8 cellular contexts compared by ENCODE assay signal in genomic region chr4:185128272-185129119, GRCh38. TPM values are rescaled to one million over a fixed set of nuclear protein-coding genes. Genes with fewer than 3 reads are reported as not detected.
DNase-seq lines count a peak whose midpoint lies in the region; ATAC-seq, FAIRE-seq and TF ChIP-seq lines count a peak whose summit lies in the region.

No MANE protein-coding gene starts in this region.

- H3K4me2 ChIP-seq in H1 (ENCODE audit: insufficient read depth in 1 of 2, low read depth in 2 of 2, low read length in 2 of 2) = peak overlapping the region; percentile 89 to 90

- H3K4me3 ChIP-seq in H1 (ENCODE audit: extremely low read depth in 1 of 4, insufficient read depth in 2 of 4, low read depth in 3 of 4, low read length in 4 of 4) (peak overlapping the region; percentile 47 to 70 (median 60)), mucosa of rectum (ENCODE audit: low read length in 2 of 2) (peak overlapping the region; percentile 56 to 58), upper lobe of left lung (peak overlapping the region; percentile 53 to 65 (median 55))

- H3K4ac ChIP-seq in H1 (replicated peaks; ENCODE audit: insufficient read length, low read depth, low read length) = peak overlapping the region; percentile 78

- H3K9me3 Mint-ChIP-seq in HFFc6 = no peaks in the 10 kb centered on the region
- no peaks in the 10 kb centered on the region for H3K9me3 Mint-ChIP-seq in activated CD4-positive, alpha-beta T cell treated with anti-CD3 and anti-CD28 coated beads, Interleukin-2, amount 10 ng/mL, durations not matched to agents 7 days and 5 days

- H3K4me3 Mint-ChIP-seq in HFFc6 = peak overlapping the region; percentile 74
- peak overlapping the region; percentile 41 for H3K4me3 Mint-ChIP-seq in activated CD4-positive, alpha-beta T cell treated with anti-CD3 and anti-CD28 coated beads, Interleukin-2, amount 10 ng/mL, durations not matched to agents 7 days and 5 days

- POLR2A ChIA-PET in activated CD4-positive, alpha-beta T cell treated with anti-CD3 and anti-CD28 coated beads, Interleukin-2, amount 10 ng/mL, durations not matched to agents 7 days and 5 days (lab: Charles Lee) = no interaction called here
- POLR2A ChIA-PET in H1 (lab: Charles Lee; ENCODE audit: partially characterized antibody) = interaction anchor here (0.6 to 3.1 kb wide), 8 partner anchors 11 to 463 kb away, joined by 3 to 17 read pairs (median 4); partner anchors contain the start of gene SLC25A4

- 3% methylated on average over 50 of the region's 74 CpGs; no CpG with 5 or more reads in 1 of the 2 experiments for WGBS in H1 (ENCODE audit: extremely low coverage in 1 of 2, insufficient coverage in 1 of 2, insufficient read length in 1 of 2, insufficient replicate concordance in 2 of 2, low coverage in 1 of 2, low lambda C conversion rate in 2 of 2, missing lambda C conversion rate in 1 of 2), 2 experiments
- WGBS in upper lobe of left lung, 2 donors = 1 to 3% methylated on average over 25 to 71 of the region's 74 CpGs

- no peak; a peak in 1 of 3 replicates for TF ChIP-seq POLR2A in H1 (IDR thresholded peaks at IDR 0.05; ENCODE audit: control extremely low read depth in 1 of 2, low read depth in 2 of 2, low read length in 2 of 2)
- peak in 1 of 4 donors; percentile 11 for TF ChIP-seq POLR2A in upper lobe of left lung (IDR thresholded peaks at IDR 0.05)

- H4K5ac ChIP-seq in H1 (ENCODE audit: insufficient read length, low read depth, low read length) = peak overlapping the region; percentile 18

- CTCF ChIA-PET in activated CD4-positive, alpha-beta T cell treated with anti-CD3 and anti-CD28 coated beads, Interleukin-2, amount 10 ng/mL, durations not matched to agents 7 days and 5 days (lab: Charles Lee) = interaction anchor here (0.9 to 1.5 kb wide), 3 partner anchors 10 to 46 kb away, joined by 3 to 5 read pairs (median 3); partner anchors contain the start of gene SLC25A4
- CTCF ChIA-PET in H1 (lab: Charles Lee; ENCODE audit: partially characterized antibody) = interaction anchor here (0.9 to 2.1 kb wide), 12 partner anchors 10 to 344 kb away, joined by 3 to 11 read pairs (median 4); partner anchors contain the start of genes HELT and SLC25A4

- H3K27me3 ChIP-seq in H1 (replicated peaks in 1 of 4; ENCODE audit: control insufficient read depth in 3 of 4, extremely low read depth in 1 of 4, insufficient read depth in 3 of 4, low read length in 3 of 4) (peaks cover 1 to 22% (median 17%) of the 10 kb centered on the region in 4 experiments), mucosa of rectum (ENCODE audit: control insufficient read depth in 2 of 2, insufficient read depth in 2 of 2, low read length in 2 of 2) (peaks cover 7 to 25% of the 10 kb centered on the region in 2 donors), upper lobe of left lung (peaks cover 0 to 9% (median 4%) of the 10 kb centered on the region in 4 donors)

- TF ChIP-seq RAD21 in H1 (IDR thresholded peaks at IDR 0.05 in 1 of 2, conservative IDR thresholded peaks at IDR 0.05 in 1 of 2; ENCODE audit: low read depth in 2 of 2, low read length in 2 of 2) = no peak

- H2BK12ac ChIP-seq in H1 (ENCODE audit: low read depth, low read length) = peak overlapping the region; percentile 19; the same call in 1 of the 2 replicates

- H3K36me3 Mint-ChIP-seq in HFFc6 (ENCODE audit: low read depth) = no peaks in the 10 kb centered on the region
- H3K36me3 Mint-ChIP-seq in activated CD4-positive, alpha-beta T cell treated with anti-CD3 and anti-CD28 coated beads, Interleukin-2, amount 10 ng/mL, durations not matched to agents 7 days and 5 days (ENCODE audit: low read depth) = no peaks in the 10 kb centered on the region

- peaks cover 11% of the 10 kb centered on the region; the same call in 1 of the 2 replicates for H3K23me2 ChIP-seq in H1 (ENCODE audit: low read depth, low read length)

- 0 out of 2 replicates have a peak overlapping the region, but pooled peaks have one; percentile 55 for H2BK20ac ChIP-seq in H1 (ENCODE audit: low read length)

- TF ChIP-seq CTCF in HFFc6 (IDR thresholded peaks at IDR 0.05) = peak; percentile 31
- peak in 1 of 3 experiments; percentile 26; a peak in 1 of 4 replicates for TF ChIP-seq CTCF in H1 (IDR thresholded peaks at IDR 0.05; ENCODE audit: control extremely low read depth in 1 of 3, insufficient read depth in 1 of 3, low read depth in 1 of 3, low read length in 3 of 3)
- peak in 5 of 6 experiments; percentile 30 to 61 (median 33) for TF ChIP-seq CTCF in upper lobe of left lung (IDR thresholded peaks at IDR 0.05)

- no peaks in the 10 kb centered on the region for H3K79me2 ChIP-seq in H1 (ENCODE audit: control insufficient read depth in 1 of 2, insufficient read depth in 2 of 2, low read length in 2 of 2)

- no peak overlapping the region for H2BK120ac ChIP-seq in H1 (replicated peaks; ENCODE audit: low read depth, low read length)

- H3K27me3 Mint-ChIP-seq in HFFc6 (ENCODE audit: insufficient read depth) = peaks cover 21% of the 10 kb centered on the region
- peaks cover 64% of the 10 kb centered on the region for H3K27me3 Mint-ChIP-seq in activated CD4-positive, alpha-beta T cell treated with anti-CD3 and anti-CD28 coated beads, Interleukin-2, amount 10 ng/mL, durations not matched to agents 7 days and 5 days

- no peaks in the 10 kb centered on the region for H3K79me1 ChIP-seq in H1 (ENCODE audit: low read depth, low read length)

- H3K9me3 ChIP-seq in H1 (ENCODE audit: insufficient read depth in 2 of 2, low read depth in 1 of 2, low read length in 1 of 2) = no peaks in the 10 kb centered on the region; a peak in 1 of 4 replicates
- no peaks in the 10 kb centered on the region for H3K9me3 ChIP-seq in mucosa of rectum (ENCODE audit: control insufficient read depth in 2 of 2, low read length in 2 of 2)
- no peaks in the 10 kb centered on the region for H3K9me3 ChIP-seq in upper lobe of left lung

- no peak overlapping the region for H2BK5ac ChIP-seq in H1 (ENCODE audit: low read depth, low read length)

- H3K4me1 ChIP-seq in H1 (replicated peaks in 1 of 4; ENCODE audit: control insufficient read depth in 3 of 4, insufficient read depth in 4 of 4, low read length in 3 of 4) (peaks cover 4 to 8% (median 6%) of the 10 kb centered on the region in 4 experiments; a peak in 6 of 7 replicates), mucosa of rectum (ENCODE audit: control insufficient read depth in 2 of 2, insufficient read depth in 2 of 2, low read length in 2 of 2) (peaks cover 7 to 10% of the 10 kb centered on the region in 2 donors), upper lobe of left lung (peaks cover 7 to 22% (median 19%) of the 10 kb centered on the region in 4 donors)

- FAIRE-seq in H1 (lab: Jason Lieb, UNC) = peak; percentile 13

- H3K27ac Mint-ChIP-seq in HFFc6 = no peak overlapping the region
- no peak overlapping the region for H3K27ac Mint-ChIP-seq in activated CD4-positive, alpha-beta T cell treated with anti-CD3 and anti-CD28 coated beads, Interleukin-2, amount 10 ng/mL, durations not matched to agents 7 days and 5 days

- H2AFZ ChIP-seq in H1 (ENCODE audit: low read length) = peak overlapping the region; percentile 25

- H4K20me1 ChIP-seq in H1 (replicated peaks in 1 of 2; ENCODE audit: control insufficient read depth in 1 of 2, insufficient read depth in 2 of 2, low read length in 2 of 2) = no peaks in the 10 kb centered on the region

- peak overlapping the region; percentile 34 for H4K91ac ChIP-seq in H1 (replicated peaks; ENCODE audit: insufficient read length, low read length)

- H3K23ac ChIP-seq in H1 (ENCODE audit: insufficient read length) = no peak overlapping the region

- ATAC-seq in upper lobe of left lung (ENCODE audit: low FRiP score in 2 of 2) (peak; percentile 69 to 72), GM21619 (IDR thresholded peaks at IDR 0.05; ENCODE audit: unreplicated experiment) (no peak)

- H3K36me3 ChIP-seq in H1 (ENCODE audit: control insufficient read depth in 2 of 4, insufficient read depth in 4 of 4, low read length in 3 of 4) (no peaks in the 10 kb centered on the region), mucosa of rectum (ENCODE audit: control insufficient read depth in 2 of 2, insufficient read depth in 2 of 2, low read length in 2 of 2) (no peaks in the 10 kb centered on the region), upper lobe of left lung (no peaks in the 10 kb centered on the region)

- TF ChIP-seq EP300 in H1 (IDR thresholded peaks at IDR 0.05; ENCODE audit: borderline replicate concordance in 1 of 2, low read depth in 2 of 2, low read length in 2 of 2) (no peak), upper lobe of left lung (IDR thresholded peaks at IDR 0.05) (no peak)

- peak overlapping the region; percentile 46; the same call in 1 of the 2 replicates for H2BK15ac ChIP-seq in H1 (ENCODE audit: low read length)

- peak; percentile 52 for DNase-seq in GM03348 (ENCODE audit: low spot score)
- no peak for DNase-seq in HFFc6
- DNase-seq in activated CD4-positive, alpha-beta T cell treated with anti-CD3 and anti-CD28 coated beads, Interleukin-2, amount 10 ng/mL, durations not matched to agents 7 days and 5 days = peak; percentile 9
- DNase-seq in H1 (ENCODE audit: low read depth in 1 of 2, low spot score in 2 of 2) = peak in 1 of 2 experiments; percentile 73
- DNase-seq in upper lobe of left lung = peak; percentile 49 to 88
- no peak for DNase-seq in GF-D8 (lab: John Stamatoyannopoulos, UW)

- no peak overlapping the region for H3K56ac ChIP-seq in H1 (replicated peaks; ENCODE audit: insufficient read length, low read depth, low read length)

- peaks cover 4% of the 10 kb centered on the region; the same call in 1 of the 2 replicates for H3K4me1 Mint-ChIP-seq in HFFc6 (ENCODE audit: low read depth)
- peaks cover 11% of the 10 kb centered on the region for H3K4me1 Mint-ChIP-seq in activated CD4-positive, alpha-beta T cell treated with anti-CD3 and anti-CD28 coated beads, Interleukin-2, amount 10 ng/mL, durations not matched to agents 7 days and 5 days

- H4K8ac ChIP-seq in H1 (ENCODE audit: extremely low read depth, insufficient read depth, low read length) = peak overlapping the region; percentile 93

- H3K18ac ChIP-seq in H1 (ENCODE audit: extremely low read depth, low read length) = peak overlapping the region; percentile 51

- peak overlapping the region in 2 of 4 experiments; percentile 25 to 50; a peak in 4 of 7 replicates for H3K9ac ChIP-seq in H1 (replicated peaks in 1 of 4; ENCODE audit: extremely low read depth in 1 of 4, low read depth in 3 of 4, low read length in 3 of 4)
- H3K9ac ChIP-seq in mucosa of rectum (ENCODE audit: low read depth in 1 of 2, low read length in 2 of 2) = no peak overlapping the region

- H3K27ac ChIP-seq in H1 (ENCODE audit: low read depth, low read length) = no peak overlapping the region
- H3K27ac ChIP-seq in mucosa of rectum (ENCODE audit: low read depth in 2 of 2, low read length in 2 of 2) = no peak overlapping the region
- peak overlapping the region; percentile 2 to 85 (median 69) for H3K27ac ChIP-seq in upper lobe of left lung

- H2AK5ac ChIP-seq in H1 (ENCODE audit: low read depth, low read length) = no peak overlapping the region

- no peak overlapping the region for H3K14ac ChIP-seq in H1 (ENCODE audit: insufficient read length)

RNA-seq across cellular contexts. Expression of gene SLC25A4, which starts 14.6 kb away (rescaled TPM):
- 10 to 100 TPM in 4 of 6 experiments, 1 to 10 TPM in 2; 8.8 to 16.3 (median 10.3) TPM for total RNA-seq in HFFc6 (2021; fragmentation: NEBNext Ultra II Directional; extraction: Animal tissue kit (Norgen Biotek cat#: 25700))
- total RNA-seq in activated CD4-positive, alpha-beta T cell treated with anti-CD3 and anti-CD28 coated beads, Interleukin-2, amount 10 ng/mL, durations not matched to agents 7 days and 5 days = 1 to 10 TPM; 2.2 to 2.9 TPM
- total RNA-seq in H1 (2021; fragmentation: NEBNext Ultra II Directional; extraction: Animal tissue kit (Norgen Biotek cat#: 25700)) = 42.0 TPM in 2 replicates
- polyA plus RNA-seq in H1 (2011; rRNA removed) = 41.3 and 47.5 TPM in 2 replicates
- 50.1 TPM for polyA plus RNA-seq in H1 (2011; cell fraction: cytosol; rRNA removed)
- 59.7 TPM for polyA plus RNA-seq in H1 (2011; cell fraction: nucleus; rRNA removed)
- 49.1 to 53.2 TPM (median 52.4 TPM) in 4 replicates for polyA plus RNA-seq in H1 (2012, experiment 1 of 2)
- polyA plus RNA-seq in H1 (2012, experiment 2 of 2) = 15.0 TPM
- 14.5 TPM for polyA plus RNA-seq in H1 (2013, experiment 1 of 2)
- polyA plus RNA-seq in H1 (2013, experiment 2 of 2) = 14.1 TPM
- polyA minus RNA-seq in H1 (2011; rRNA and poly(A)+ RNA removed) = 25.4 and 26.3 TPM in 2 replicates
- polyA minus RNA-seq in H1 (2011; cell fraction: cytosol; rRNA and poly(A)+ RNA removed) = 19.2 TPM
- 21.9 TPM for polyA minus RNA-seq in H1 (2011; cell fraction: nucleus; rRNA and poly(A)+ RNA removed)
- total RNA-seq in upper lobe of left lung = 10 to 100 TPM; 11.5 to 46.1 (median 30.1) TPM

Comparison
In these comparisons a context has a peak if more than half of its experiments do, and no peak if none do; other contexts are left out.
1. DNase-seq: peak in GM03348 (single experiment), activated CD4-positive, alpha-beta T cell treated with anti-CD3 and anti-CD28 coated beads, Interleukin-2, amount 10 ng/mL, durations not matched to agents 7 days and 5 days (single experiment) and upper lobe of left lung (2 of 2); none in HFFc6 (single experiment) and GF-D8 (single experiment).
2. H3K27ac ChIP-seq: peak in upper lobe of left lung (4 of 4); none in H1 (single experiment) and mucosa of rectum (0 of 2).
3. Peak in every context shown above with its lines, with median percentiles within 50 percentile points of each other: H3K4me3 ChIP-seq.